ENCODE assay signal across 8 cellular contexts in genomic region chr19:41426952-41427646, GRCh38. TPM values are rescaled to one million over a fixed set of nuclear protein-coding genes. Genes with fewer than 3 reads are reported as not detected.
DNase-seq lines count a peak whose midpoint lies in the region; ATAC-seq and TF ChIP-seq lines count a peak whose summit lies in the region.

TSS of gene B3GNT8 (minus strand) at chr19:41427374. CDS start at chr19:41426778, 596 bp downstream.

- H4K20me1 ChIP-seq in H9 (ENCODE audit: control insufficient read depth, insufficient read depth, insufficient read length): no peaks in the 10 kb centered on the region

- H3K18ac ChIP-seq in H9 (ENCODE audit: insufficient read length, low read depth, low read length): peak within 1 kb of the TSS; percentile 22

- H2BK120ac ChIP-seq in H9 (ENCODE audit: low read depth, low read length, poor library complexity, severe bottlenecking): no peak within 1 kb of the TSS

- H3K4me3 Mint-ChIP-seq in H9: peak within 1 kb of the TSS; percentile 70 to 84

- H3K27ac ChIP-seq in ACC112 (ENCODE audit: low read depth, low read length): no peak within 1 kb of the TSS
- no peak within 1 kb of the TSS for H3K27ac ChIP-seq in H9 (ENCODE audit: insufficient read length, low read depth, low read length)
- H3K27ac ChIP-seq in adrenal gland: peak within 1 kb of the TSS in 4 of 5 donors; percentile 6 to 61 (median 30)
- peak within 1 kb of the TSS; percentile 82 to 93 for H3K27ac ChIP-seq in right atrium auricular region
- peak within 1 kb of the TSS; percentile 73 for H3K27ac ChIP-seq in rectal smooth muscle tissue (ENCODE audit: low read depth, low read length)

- no peaks in the 10 kb centered on the region for H3K27me3 Mint-ChIP-seq in H9 (ENCODE audit: low read depth)

- no peak for ATAC-seq in GM18861 (IDR thresholded peaks at IDR 0.05; ENCODE audit: unreplicated experiment)

- no CpG with 5 or more reads among the region's 19 CpGs for WGBS in H9 (ENCODE audit: extremely low coverage, insufficient read length, low lambda C conversion rate)
- 18 to 22% (median 20%) methylated on average over 14 to 19 of the region's 19 CpGs for WGBS in adrenal gland, 4 donors

- TF ChIP-seq CTCF in H9 (conservative IDR thresholded peaks at IDR 0.05) (no peak), adrenal gland (IDR thresholded peaks at IDR 0.05) (no peak), right atrium auricular region (IDR thresholded peaks at IDR 0.05) (no peak)

- H3T11ph ChIP-seq in H9 (ENCODE audit: low read length): no peak within 1 kb of the TSS

- peak within 1 kb of the TSS; percentile 60 for H3K14ac ChIP-seq in H9 (ENCODE audit: insufficient read depth, low read length)

- H3K4ac ChIP-seq in H9 (ENCODE audit: low read depth, low read length): no peak within 1 kb of the TSS

- H3K56ac ChIP-seq in H9 (ENCODE audit: insufficient read length, low read depth, low read length): no peak within 1 kb of the TSS

- no peak within 1 kb of the TSS for H4K5ac ChIP-seq in H9 (ENCODE audit: insufficient read length, low read depth, low read length)

- H3K27ac Mint-ChIP-seq in H9: peak within 1 kb of the TSS; percentile 70 to 97 (median 72)

- no peak within 1 kb of the TSS for H4K91ac ChIP-seq in H9 (ENCODE audit: insufficient read length, low read depth, low read length)

- peak in 1 of 2 donors; percentile 57 for TF ChIP-seq POLR2A in adrenal gland (IDR thresholded peaks at IDR 0.05)

- peaks cover 14 to 29% of the 10 kb centered on the region in 2 experiments for H3K4me1 Mint-ChIP-seq in H9

- no peaks in the 10 kb centered on the region for H3K9me3 Mint-ChIP-seq in H9

- no peak within 1 kb of the TSS for H2BK15ac ChIP-seq in H9 (ENCODE audit: low read depth, low read length)

- H3K9ac ChIP-seq in H9 (ENCODE audit: extremely low read depth, insufficient read length, low read length) (peak within 1 kb of the TSS; percentile 44), rectal smooth muscle tissue (ENCODE audit: low read length) (peak within 1 kb of the TSS; percentile 90)

- peaks cover 11% of the 10 kb centered on the region for H3K23me2 ChIP-seq in H9 (ENCODE audit: insufficient read length, low read depth, low read length, poor library complexity, severe bottlenecking)

- H2BK5ac ChIP-seq in H9 (ENCODE audit: insufficient read length, low read length): no peak within 1 kb of the TSS

- no peaks in the 10 kb centered on the region for H3K4me1 ChIP-seq in ACC112 (ENCODE audit: control insufficient read depth, insufficient read depth, low read length, unreplicated experiment)
- no peaks in the 10 kb centered on the region for H3K4me1 ChIP-seq in H9 (ENCODE audit: insufficient read depth, low read length)
- peaks cover 15 to 32% of the 10 kb centered on the region in 2 donors for H3K4me1 ChIP-seq in adrenal gland (replicated peaks in 1 of 2)
- H3K4me1 ChIP-seq in right atrium auricular region: peaks cover 0 to 56% of the 10 kb centered on the region in 2 donors
- peaks cover 4% of the 10 kb centered on the region for H3K4me1 ChIP-seq in rectal smooth muscle tissue (ENCODE audit: control insufficient read depth, insufficient read depth, low read length)

- no peak within 1 kb of the TSS for H2AK5ac ChIP-seq in H9 (ENCODE audit: insufficient read length, low read length)

- peak; percentile 93 for DNase-seq in H9
- DNase-seq in SHP77 (lab: John Stamatoyannopoulos, UW): peak; percentile 72 to 88
- peak; percentile 74 to 91 (median 85) for DNase-seq in adrenal gland
- DNase-seq in right atrium auricular region (ENCODE audit: low spot score): peak; percentile 81
- no peak for DNase-seq in HK-2 (ENCODE audit: unreplicated experiment)

- no peaks in the 10 kb centered on the region for H3K79me2 ChIP-seq in ACC112 (ENCODE audit: control insufficient read depth, insufficient read depth, low read length, unreplicated experiment)
- no peaks in the 10 kb centered on the region for H3K79me2 ChIP-seq in H9 (ENCODE audit: insufficient read depth, low read length)

- H3K4me3 ChIP-seq in ACC112 (ENCODE audit: low read depth, low read length) (peak within 1 kb of the TSS; percentile 35), adrenal gland (peak within 1 kb of the TSS in 2 of 4 donors; percentile 4 to 38), right atrium auricular region (peak within 1 kb of the TSS; percentile 20 to 54), rectal smooth muscle tissue (ENCODE audit: low read length) (peak within 1 kb of the TSS; percentile 75)

- no peak within 1 kb of the TSS for H3K23ac ChIP-seq in H9 (ENCODE audit: insufficient read length, low read depth, low read length)

- no peaks in the 10 kb centered on the region for H3K9me3 ChIP-seq in H9 (ENCODE audit: control insufficient read depth, low read depth, low read length)
- H3K9me3 ChIP-seq in adrenal gland (replicated peaks in 1 of 3): no peaks in the 10 kb centered on the region
- H3K9me3 ChIP-seq in right atrium auricular region: no peaks in the 10 kb centered on the region

- H4K8ac ChIP-seq in H9 (replicated peaks; ENCODE audit: insufficient read length, low read depth, low read length): no peak within 1 kb of the TSS

- intact Hi-C loops in adrenal gland (cut with DNase I): loop anchor here in 1 of 2 donors (5.0 to 10.0 kb wide), 2 partner anchors 35 to 52 kb away; partner anchors contain the start of gene TMEM91

- H2AFZ ChIP-seq in ACC112 (ENCODE audit: low read length, unreplicated experiment) (no peak within 1 kb of the TSS), H9 (ENCODE audit: low read length) (no peak within 1 kb of the TSS)

- peaks cover 8 to 29% (median 28%) of the 10 kb centered on the region in 3 experiments; a peak in 6 of 7 replicates for H3K36me3 Mint-ChIP-seq in H9 (ENCODE audit: insufficient read depth in 1 of 3, low read depth in 3 of 3)

- H3K79me1 ChIP-seq in H9 (ENCODE audit: insufficient read depth, low read depth, low read length, poor library complexity, severe bottlenecking): no peaks in the 10 kb centered on the region

- H3K36me3 ChIP-seq in ACC112 (ENCODE audit: insufficient read depth, low read length) (no peaks in the 10 kb centered on the region), adrenal gland (replicated peaks in 1 of 2) (peaks cover 0 to 36% of the 10 kb centered on the region in 2 donors), right atrium auricular region (peaks cover 42% of the 10 kb centered on the region), rectal smooth muscle tissue (ENCODE audit: control insufficient read depth, insufficient read depth, low read length) (peaks cover 31% of the 10 kb centered on the region)

- no peak within 1 kb of the TSS for H2BK12ac ChIP-seq in H9 (ENCODE audit: insufficient read length, low read depth, low read length)

- no peaks in the 10 kb centered on the region for H3K27me3 ChIP-seq in ACC112 (ENCODE audit: insufficient read depth, low read length)
- H3K27me3 ChIP-seq in H9 (ENCODE audit: insufficient read depth, low read length): no peaks in the 10 kb centered on the region
- no peaks in the 10 kb centered on the region for H3K27me3 ChIP-seq in adrenal gland
- H3K27me3 ChIP-seq in right atrium auricular region: no peaks in the 10 kb centered on the region
- no peaks in the 10 kb centered on the region for H3K27me3 ChIP-seq in rectal smooth muscle tissue (ENCODE audit: control insufficient read depth, insufficient read depth, low read length)

- H2BK20ac ChIP-seq in H9 (ENCODE audit: low read depth, low read length, poor library complexity, severe bottlenecking): no peak within 1 kb of the TSS

- peak within 1 kb of the TSS; percentile 80 for H3K4me2 ChIP-seq in H9 (ENCODE audit: insufficient read depth, insufficient read length, low read length)

RNA-seq across cellular contexts. Expression of gene B3GNT8, which starts in this region (rescaled TPM):
- total RNA-seq in H9 (2021) (0.86 and 0.96 TPM in 2 replicates), adrenal gland (1 to 10 TPM in 6 of 8 donors, under 1 TPM in 2; 0.30 to 5.5 (median 2.0) TPM), right atrium auricular region (1 to 10 TPM; 1.9 to 4.5 TPM)
- 1 to 10 TPM in 2 of 3 donors, under 1 TPM in 1; 0.15 to 3.5 (median 1.2) TPM for polyA plus RNA-seq in adrenal gland

Comparison
In these comparisons a context has a peak if more than half of its experiments do, and no peak if none do; other contexts are left out.
1. Peak in DNase-seq, H3K9ac ChIP-seq and H3K4me2 ChIP-seq in H9; RNA of the gene not detected or under 1 TPM.
2. H3K27ac ChIP-seq: peak in adrenal gland (4 of 5), right atrium auricular region (2 of 2) and rectal smooth muscle tissue (single experiment); none in ACC112 (single experiment) and H9 (single experiment).